18 cellular contexts compared by ENCODE assay signal in genomic region chr18:73793386-73793785, GRCh38.
DNase-seq lines count a peak whose midpoint lies in the region; ATAC-seq, FAIRE-seq and TF ChIP-seq lines count a peak whose summit lies in the region.
"Had no signal": no experiment of that assay in that cellular context is flagged by ENCODE, and none has a peak within 500 bp of the region (broad histone marks: within the 10 kb centered on the region; RNA-seq: fewer than 3 reads in every experiment).

No MANE protein-coding gene starts in this region.

- H3K4me3 ChIP-seq in cardiac muscle cell, result no peak overlapping the region
- no peak overlapping the region for H3K4me3 ChIP-seq in kidney (ENCODE audit: low read length in 2 of 2)
- H3K4me3 ChIP-seq: A549, transverse colon had no signal

- H3K9me3 ChIP-seq in cardiac muscle cell (ENCODE audit: low read depth) (no peaks in the 10 kb centered on the region), kidney (ENCODE audit: control insufficient read depth in 1 of 2, low read length in 2 of 2) (no peaks in the 10 kb centered on the region)
- H3K9me3 ChIP-seq: A549, transverse colon had no signal

- H3K4me1 ChIP-seq in cardiac muscle cell (ENCODE audit: low read depth), result peaks cover 22% of the 10 kb centered on the region
- no peaks in the 10 kb centered on the region for H3K4me1 ChIP-seq in kidney (ENCODE audit: control insufficient read depth in 1 of 2, insufficient read depth in 1 of 2, low read depth in 1 of 2, low read length in 2 of 2)
- H3K4me1 ChIP-seq: A549, transverse colon had no signal

- H3K27me3 ChIP-seq in cardiac muscle cell, result no peaks in the 10 kb centered on the region
- H3K27me3 ChIP-seq: transverse colon had no signal

- ATAC-seq in Right ventricle myocardium superior (ENCODE audit: poor library complexity), result no peak
- ATAC-seq in HG03159 (IDR thresholded peaks at IDR 0.05; ENCODE audit: unreplicated experiment), result no peak
- ATAC-seq in GM21576 (IDR thresholded peaks at IDR 0.05; ENCODE audit: unreplicated experiment), result no peak
- ATAC-seq: A549, left ventricle myocardium superior, right cardiac atrium had no signal

- H3K36me3 ChIP-seq in cardiac muscle cell, result no peaks in the 10 kb centered on the region
- no peaks in the 10 kb centered on the region for H3K36me3 ChIP-seq in kidney (ENCODE audit: control insufficient read depth in 1 of 2, insufficient read depth in 2 of 2, low read length in 2 of 2)
- H3K36me3 ChIP-seq: transverse colon had no signal

- no peak overlapping the region for H3K9ac ChIP-seq in kidney (ENCODE audit: low read length in 2 of 2)

- DNase-seq in cardiac muscle cell (ENCODE audit: low read depth in 1 of 2, low spot score in 1 of 2) (peak; percentile 33 to 75), Right ventricle myocardium superior (no peak), astrocyte of the hippocampus (ENCODE audit: low read depth, low spot score) (peak; percentile 56), islet precursor cell (peak; percentile 80), kidney (no peak), NCI-H1436 treated with DMSO at 0.1 percent for 48 hours (lab: John Stamatoyannopoulos, UW) (no peak)
- DNase-seq: activated B cell treated with CpG ODN at 0.5 μM for 24 hours; activated CD8-positive, alpha-beta memory T cell treated with anti-CD3 and anti-CD28 coated beads, Interleukin-2, amount 50 U/mL, for 48 hours; activated naive CD4-positive, alpha-beta T cell treated with anti-CD3 and anti-CD28 coated beads, Interleukin-2, amount 50 U/mL, for 16 hours; CD8-positive, alpha-beta memory T cell; H9; left ventricle myocardium superior; right cardiac atrium; stimulated activated CD4-positive, alpha-beta T cell treated with anti-CD3 and anti-CD28 coated beads, Interleukin-4, amount 100 ng/mL, for 1 hour; transverse colon had no signal

- intact Hi-C loops in Right ventricle myocardium superior (cut with DNase I), result no loop called here
- intact Hi-C loops in kidney (cut with DNase I), result no loop called here

- H3K27ac ChIP-seq in cardiac muscle cell (peak overlapping the region; percentile 95), kidney (ENCODE audit: low read depth in 2 of 2, low read length in 2 of 2) (no peak overlapping the region)
- H3K27ac ChIP-seq: A549, transverse colon had no signal

- no peak for FAIRE-seq in kidney (lab: Jason Lieb, UNC)
- FAIRE-seq: A549 had no signal

- no peak for TF ChIP-seq CTCF in cardiac muscle cell (IDR thresholded peaks at IDR 0.05; ENCODE audit: low read depth, low read length)
- no peak for TF ChIP-seq CTCF in kidney (IDR thresholded peaks at IDR 0.05; ENCODE audit: borderline replicate concordance, extremely low read depth, insufficient read depth)

Comparison
In these comparisons a context has a peak if more than half of its experiments do, and no peak if none do; other contexts are left out.
1. DNase-seq: peak in cardiac muscle cell (2 of 2), astrocyte of the hippocampus (single experiment) and islet precursor cell (single experiment); none in Right ventricle myocardium superior (single experiment), kidney (single experiment) and NCI-H1436 treated with DMSO at 0.1 percent for 48 hours (single experiment).